ENCODE assay signal across 13 cellular contexts in the genomic region with DNA sequence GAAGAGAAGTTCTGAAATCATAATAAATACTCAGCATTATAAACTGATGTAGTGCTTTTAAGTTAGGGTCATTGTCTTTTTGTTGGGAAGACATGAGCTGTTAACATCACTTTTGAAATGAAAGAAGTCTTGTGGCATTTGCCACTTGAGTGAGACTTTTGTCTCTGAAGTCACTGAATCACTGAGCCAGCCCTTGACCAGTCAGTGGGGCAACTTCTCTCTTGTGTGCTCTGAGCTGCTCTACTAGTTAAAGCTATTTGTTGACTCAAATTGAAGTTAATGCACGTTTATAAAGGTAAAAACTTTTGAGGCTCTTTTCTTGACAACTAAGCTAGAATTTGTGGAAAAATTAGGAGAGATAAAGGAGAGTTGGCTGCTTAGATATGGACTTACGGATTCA.
"Had no signal": no experiment of that assay in that cellular context is flagged by ENCODE, and none has a peak within 500 bp of the region (broad histone marks: within the 10 kb centered on the region; RNA-seq: fewer than 3 reads in every experiment).

No MANE protein-coding gene starts in this region.

- H3K9ac ChIP-seq: parathyroid adenoma had no signal

- H3K27ac ChIP-seq: brain microvascular endothelial cell, parathyroid adenoma, tibial artery had no signal

- H3K27me3 Mint-ChIP-seq: activated naive CD4-positive, alpha-beta T cell treated with anti-CD3 and anti-CD28 coated beads, Interleukin-2, amount 10 ng/mL, durations not matched to agents 7 days and 5 days; naive B cell had no signal

- H3K9me3 ChIP-seq: tibial artery had no signal

- H2AFZ ChIP-seq: parathyroid adenoma had no signal

- H3K9me3 Mint-ChIP-seq: activated naive CD4-positive, alpha-beta T cell treated with anti-CD3 and anti-CD28 coated beads, Interleukin-2, amount 10 ng/mL, durations not matched to agents 7 days and 5 days; naive B cell had no signal

- H3K27me3 ChIP-seq: brain microvascular endothelial cell, tibial artery had no signal

- H3K4me1 ChIP-seq: parathyroid adenoma had no signal

- H3K4me3 ChIP-seq: tibial artery had no signal

- H3K4me3 Mint-ChIP-seq: activated naive CD4-positive, alpha-beta T cell treated with anti-CD3 and anti-CD28 coated beads, Interleukin-2, amount 10 ng/mL, durations not matched to agents 7 days and 5 days had no signal

- FAIRE-seq: endometrium, TTC549 had no signal

- DNase-seq: activated naive CD4-positive, alpha-beta T cell treated with anti-CD3 and anti-CD28 coated beads, Interleukin-2, amount 10 ng/mL, durations not matched to agents 7 days and 5 days; amniotic stem cell; brain microvascular endothelial cell; left colon; naive B cell; retina; SHP77; T-helper 2 cell; tibial artery had no signal

- H3K36me3 Mint-ChIP-seq: naive B cell had no signal

- ATAC-seq: esophagus mucosa, left colon had no signal
